In the genomic region with DNA sequence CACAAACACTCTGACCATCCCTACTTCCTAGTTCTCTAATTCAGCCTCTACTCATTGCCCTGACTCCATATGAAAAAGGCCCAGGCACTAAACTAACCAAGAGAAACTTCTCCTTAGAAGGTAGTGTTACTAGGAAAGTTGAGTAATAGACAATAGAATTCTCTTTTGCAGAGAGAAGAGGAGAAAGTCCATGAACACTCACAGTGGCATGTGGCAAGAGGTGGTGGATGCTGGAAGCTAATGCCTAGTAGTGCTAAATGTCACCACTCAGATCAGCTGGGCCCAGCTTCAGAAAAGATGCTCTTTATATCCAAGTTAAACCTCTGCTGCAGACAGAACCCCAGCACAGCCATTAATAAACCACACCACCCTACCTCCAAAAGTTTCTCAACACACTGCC, we compare ENCODE assay signal across 1 cellular context.
A peak's percentile ranks its signal among the peaks of the same experiment; 100 is the strongest.
TF ChIP-seq lines count a peak whose summit lies in the region.

No MANE protein-coding gene starts in this region.

TF ChIP-seq in HepG2, 621 proteins besides CTCF, POLR2A, EP300 and RAD21 (continued from another document and continues in another):
- TF ChIP-seq, protein P1, sequence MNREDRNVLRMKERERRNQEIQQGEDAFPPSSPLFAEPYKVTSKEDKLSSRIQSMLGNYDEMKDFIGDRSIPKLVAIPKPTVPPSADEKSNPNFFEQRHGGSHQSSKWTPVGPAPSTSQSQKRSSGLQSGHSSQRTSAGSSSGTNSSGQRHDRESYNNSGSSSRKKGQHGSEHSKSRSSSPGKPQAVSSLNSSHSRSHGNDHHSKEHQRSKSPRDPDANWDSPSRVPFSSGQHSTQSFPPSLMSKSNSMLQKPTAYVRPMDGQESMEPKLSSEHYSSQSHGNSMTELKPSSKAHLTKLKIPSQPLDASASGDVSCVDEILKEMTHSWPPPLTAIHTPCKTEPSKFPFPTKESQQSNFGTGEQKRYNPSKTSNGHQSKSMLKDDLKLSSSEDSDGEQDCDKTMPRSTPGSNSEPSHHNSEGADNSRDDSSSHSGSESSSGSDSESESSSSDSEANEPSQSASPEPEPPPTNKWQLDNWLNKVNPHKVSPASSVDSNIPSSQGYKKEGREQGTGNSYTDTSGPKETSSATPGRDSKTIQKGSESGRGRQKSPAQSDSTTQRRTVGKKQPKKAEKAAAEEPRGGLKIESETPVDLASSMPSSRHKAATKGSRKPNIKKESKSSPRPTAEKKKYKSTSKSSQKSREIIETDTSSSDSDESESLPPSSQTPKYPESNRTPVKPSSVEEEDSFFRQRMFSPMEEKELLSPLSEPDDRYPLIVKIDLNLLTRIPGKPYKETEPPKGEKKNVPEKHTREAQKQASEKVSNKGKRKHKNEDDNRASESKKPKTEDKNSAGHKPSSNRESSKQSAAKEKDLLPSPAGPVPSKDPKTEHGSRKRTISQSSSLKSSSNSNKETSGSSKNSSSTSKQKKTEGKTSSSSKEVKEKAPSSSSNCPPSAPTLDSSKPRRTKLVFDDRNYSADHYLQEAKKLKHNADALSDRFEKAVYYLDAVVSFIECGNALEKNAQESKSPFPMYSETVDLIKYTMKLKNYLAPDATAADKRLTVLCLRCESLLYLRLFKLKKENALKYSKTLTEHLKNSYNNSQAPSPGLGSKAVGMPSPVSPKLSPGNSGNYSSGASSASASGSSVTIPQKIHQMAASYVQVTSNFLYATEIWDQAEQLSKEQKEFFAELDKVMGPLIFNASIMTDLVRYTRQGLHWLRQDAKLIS (CRISPR knock-in tag; IDR thresholded peaks at IDR 0.05): no peak
- TF ChIP-seq ZSCAN25 (CRISPR knock-in tag; IDR thresholded peaks at IDR 0.05): no peak
- peak; percentile 47; the same call in 1 of the 2 replicates for TF ChIP-seq GATAD2A (CRISPR knock-in tag; IDR thresholded peaks at IDR 0.05)
- no peak for TF ChIP-seq GTF3A (CRISPR knock-in tag; conservative IDR thresholded peaks at IDR 0.05)
- TF ChIP-seq SIX4 (CRISPR knock-in tag; IDR thresholded peaks at IDR 0.05): no peak
- TF ChIP-seq, protein P2, sequence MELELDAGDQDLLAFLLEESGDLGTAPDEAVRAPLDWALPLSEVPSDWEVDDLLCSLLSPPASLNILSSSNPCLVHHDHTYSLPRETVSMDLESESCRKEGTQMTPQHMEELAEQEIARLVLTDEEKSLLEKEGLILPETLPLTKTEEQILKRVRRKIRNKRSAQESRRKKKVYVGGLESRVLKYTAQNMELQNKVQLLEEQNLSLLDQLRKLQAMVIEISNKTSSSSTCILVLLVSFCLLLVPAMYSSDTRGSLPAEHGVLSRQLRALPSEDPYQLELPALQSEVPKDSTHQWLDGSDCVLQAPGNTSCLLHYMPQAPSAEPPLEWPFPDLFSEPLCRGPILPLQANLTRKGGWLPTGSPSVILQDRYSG (CRISPR knock-in tag; IDR thresholded peaks at IDR 0.05): no peak
- TF ChIP-seq, protein P3, sequence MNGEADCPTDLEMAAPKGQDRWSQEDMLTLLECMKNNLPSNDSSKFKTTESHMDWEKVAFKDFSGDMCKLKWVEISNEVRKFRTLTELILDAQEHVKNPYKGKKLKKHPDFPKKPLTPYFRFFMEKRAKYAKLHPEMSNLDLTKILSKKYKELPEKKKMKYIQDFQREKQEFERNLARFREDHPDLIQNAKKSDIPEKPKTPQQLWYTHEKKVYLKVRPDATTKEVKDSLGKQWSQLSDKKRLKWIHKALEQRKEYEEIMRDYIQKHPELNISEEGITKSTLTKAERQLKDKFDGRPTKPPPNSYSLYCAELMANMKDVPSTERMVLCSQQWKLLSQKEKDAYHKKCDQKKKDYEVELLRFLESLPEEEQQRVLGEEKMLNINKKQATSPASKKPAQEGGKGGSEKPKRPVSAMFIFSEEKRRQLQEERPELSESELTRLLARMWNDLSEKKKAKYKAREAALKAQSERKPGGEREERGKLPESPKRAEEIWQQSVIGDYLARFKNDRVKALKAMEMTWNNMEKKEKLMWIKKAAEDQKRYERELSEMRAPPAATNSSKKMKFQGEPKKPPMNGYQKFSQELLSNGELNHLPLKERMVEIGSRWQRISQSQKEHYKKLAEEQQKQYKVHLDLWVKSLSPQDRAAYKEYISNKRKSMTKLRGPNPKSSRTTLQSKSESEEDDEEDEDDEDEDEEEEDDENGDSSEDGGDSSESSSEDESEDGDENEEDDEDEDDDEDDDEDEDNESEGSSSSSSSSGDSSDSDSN (CRISPR knock-in tag; IDR thresholded peaks at IDR 0.05): no peak
- no peak for TF ChIP-seq PHF21A (CRISPR knock-in tag; IDR thresholded peaks at IDR 0.05)
- TF ChIP-seq, protein P4, sequence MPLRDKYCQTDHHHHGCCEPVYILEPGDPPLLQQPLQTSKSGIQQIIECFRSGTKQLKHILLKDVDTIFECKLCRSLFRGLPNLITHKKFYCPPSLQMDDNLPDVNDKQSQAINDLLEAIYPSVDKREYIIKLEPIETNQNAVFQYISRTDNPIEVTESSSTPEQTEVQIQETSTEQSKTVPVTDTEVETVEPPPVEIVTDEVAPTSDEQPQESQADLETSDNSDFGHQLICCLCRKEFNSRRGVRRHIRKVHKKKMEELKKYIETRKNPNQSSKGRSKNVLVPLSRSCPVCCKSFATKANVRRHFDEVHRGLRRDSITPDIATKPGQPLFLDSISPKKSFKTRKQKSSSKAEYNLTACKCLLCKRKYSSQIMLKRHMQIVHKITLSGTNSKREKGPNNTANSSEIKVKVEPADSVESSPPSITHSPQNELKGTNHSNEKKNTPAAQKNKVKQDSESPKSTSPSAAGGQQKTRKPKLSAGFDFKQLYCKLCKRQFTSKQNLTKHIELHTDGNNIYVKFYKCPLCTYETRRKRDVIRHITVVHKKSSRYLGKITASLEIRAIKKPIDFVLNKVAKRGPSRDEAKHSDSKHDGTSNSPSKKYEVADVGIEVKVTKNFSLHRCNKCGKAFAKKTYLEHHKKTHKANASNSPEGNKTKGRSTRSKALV (CRISPR knock-in tag; IDR thresholded peaks at IDR 0.05): no peak
- no peak for TF ChIP-seq ZNF253 (CRISPR knock-in tag; IDR thresholded peaks at IDR 0.05; ENCODE audit: borderline replicate concordance)
- TF ChIP-seq, protein P5, sequence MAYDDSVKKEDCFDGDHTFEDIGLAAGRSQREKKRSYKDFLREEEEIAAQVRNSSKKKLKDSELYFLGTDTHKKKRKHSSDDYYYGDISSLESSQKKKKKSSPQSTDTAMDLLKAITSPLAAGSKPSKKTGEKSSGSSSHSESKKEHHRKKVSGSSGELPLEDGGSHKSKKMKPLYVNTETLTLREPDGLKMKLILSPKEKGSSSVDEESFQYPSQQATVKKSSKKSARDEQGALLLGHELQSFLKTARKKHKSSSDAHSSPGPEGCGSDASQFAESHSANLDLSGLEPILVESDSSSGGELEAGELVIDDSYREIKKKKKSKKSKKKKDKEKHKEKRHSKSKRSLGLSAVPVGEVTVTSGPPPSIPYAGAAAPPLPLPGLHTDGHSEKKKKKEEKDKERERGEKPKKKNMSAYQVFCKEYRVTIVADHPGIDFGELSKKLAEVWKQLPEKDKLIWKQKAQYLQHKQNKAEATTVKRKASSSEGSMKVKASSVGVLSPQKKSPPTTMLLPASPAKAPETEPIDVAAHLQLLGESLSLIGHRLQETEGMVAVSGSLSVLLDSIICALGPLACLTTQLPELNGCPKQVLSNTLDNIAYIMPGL (CRISPR knock-in tag; IDR thresholded peaks at IDR 0.05; ENCODE audit: borderline replicate concordance in 1 of 2, low read depth in 1 of 2): no peak
- TF ChIP-seq SSRP1 (CRISPR knock-in tag; IDR thresholded peaks at IDR 0.05): no peak
- TF ChIP-seq HNF4A (CRISPR knock-in tag; IDR thresholded peaks at IDR 0.05): peak; percentile 40; the same call in 1 of the 2 replicates
- 0 out of 2 replicates have a peak, but pooled peaks have one; percentile 48 for TF ChIP-seq SOX5 (CRISPR knock-in tag; IDR thresholded peaks at IDR 0.05; ENCODE audit: borderline replicate concordance)
- TF ChIP-seq, protein P6, sequence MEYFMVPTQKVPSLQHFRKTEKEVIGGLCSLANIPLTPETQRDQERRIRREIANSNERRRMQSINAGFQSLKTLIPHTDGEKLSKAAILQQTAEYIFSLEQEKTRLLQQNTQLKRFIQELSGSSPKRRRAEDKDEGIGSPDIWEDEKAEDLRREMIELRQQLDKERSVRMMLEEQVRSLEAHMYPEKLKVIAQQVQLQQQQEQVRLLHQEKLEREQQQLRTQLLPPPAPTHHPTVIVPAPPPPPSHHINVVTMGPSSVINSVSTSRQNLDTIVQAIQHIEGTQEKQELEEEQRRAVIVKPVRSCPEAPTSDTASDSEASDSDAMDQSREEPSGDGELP (IDR thresholded peaks at IDR 0.05; ENCODE audit: borderline replicate concordance, low read depth): peak; percentile 59
- TF ChIP-seq, protein P7, sequence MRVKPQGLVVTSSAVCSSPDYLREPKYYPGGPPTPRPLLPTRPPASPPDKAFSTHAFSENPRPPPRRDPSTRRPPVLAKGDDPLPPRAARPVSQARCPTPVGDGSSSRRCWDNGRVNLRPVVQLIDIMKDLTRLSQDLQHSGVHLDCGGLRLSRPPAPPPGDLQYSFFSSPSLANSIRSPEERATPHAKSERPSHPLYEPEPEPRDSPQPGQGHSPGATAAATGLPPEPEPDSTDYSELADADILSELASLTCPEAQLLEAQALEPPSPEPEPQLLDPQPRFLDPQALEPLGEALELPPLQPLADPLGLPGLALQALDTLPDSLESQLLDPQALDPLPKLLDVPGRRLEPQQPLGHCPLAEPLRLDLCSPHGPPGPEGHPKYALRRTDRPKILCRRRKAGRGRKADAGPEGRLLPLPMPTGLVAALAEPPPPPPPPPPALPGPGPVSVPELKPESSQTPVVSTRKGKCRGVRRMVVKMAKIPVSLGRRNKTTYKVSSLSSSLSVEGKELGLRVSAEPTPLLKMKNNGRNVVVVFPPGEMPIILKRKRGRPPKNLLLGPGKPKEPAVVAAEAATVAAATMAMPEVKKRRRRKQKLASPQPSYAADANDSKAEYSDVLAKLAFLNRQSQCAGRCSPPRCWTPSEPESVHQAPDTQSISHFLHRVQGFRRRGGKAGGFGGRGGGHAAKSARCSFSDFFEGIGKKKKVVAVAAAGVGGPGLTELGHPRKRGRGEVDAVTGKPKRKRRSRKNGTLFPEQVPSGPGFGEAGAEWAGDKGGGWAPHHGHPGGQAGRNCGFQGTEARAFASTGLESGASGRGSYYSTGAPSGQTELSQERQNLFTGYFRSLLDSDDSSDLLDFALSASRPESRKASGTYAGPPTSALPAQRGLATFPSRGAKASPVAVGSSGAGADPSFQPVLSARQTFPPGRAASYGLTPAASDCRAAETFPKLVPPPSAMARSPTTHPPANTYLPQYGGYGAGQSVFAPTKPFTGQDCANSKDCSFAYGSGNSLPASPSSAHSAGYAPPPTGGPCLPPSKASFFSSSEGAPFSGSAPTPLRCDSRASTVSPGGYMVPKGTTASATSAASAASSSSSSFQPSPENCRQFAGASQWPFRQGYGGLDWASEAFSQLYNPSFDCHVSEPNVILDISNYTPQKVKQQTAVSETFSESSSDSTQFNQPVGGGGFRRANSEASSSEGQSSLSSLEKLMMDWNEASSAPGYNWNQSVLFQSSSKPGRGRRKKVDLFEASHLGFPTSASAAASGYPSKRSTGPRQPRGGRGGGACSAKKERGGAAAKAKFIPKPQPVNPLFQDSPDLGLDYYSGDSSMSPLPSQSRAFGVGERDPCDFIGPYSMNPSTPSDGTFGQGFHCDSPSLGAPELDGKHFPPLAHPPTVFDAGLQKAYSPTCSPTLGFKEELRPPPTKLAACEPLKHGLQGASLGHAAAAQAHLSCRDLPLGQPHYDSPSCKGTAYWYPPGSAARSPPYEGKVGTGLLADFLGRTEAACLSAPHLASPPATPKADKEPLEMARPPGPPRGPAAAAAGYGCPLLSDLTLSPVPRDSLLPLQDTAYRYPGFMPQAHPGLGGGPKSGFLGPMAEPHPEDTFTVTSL (CRISPR knock-in tag; IDR thresholded peaks at IDR 0.05; ENCODE audit: borderline replicate concordance): no peak
- TF ChIP-seq TGIF2 (CRISPR knock-in tag; IDR thresholded peaks at IDR 0.05): peak; percentile 25; the same call in 1 of the 2 replicates
- TF ChIP-seq SMAD9 (CRISPR knock-in tag; IDR thresholded peaks at IDR 0.05): no peak
- no peak for TF ChIP-seq ZNF720 (CRISPR knock-in tag; IDR thresholded peaks at IDR 0.05)
- TF ChIP-seq, protein P8, sequence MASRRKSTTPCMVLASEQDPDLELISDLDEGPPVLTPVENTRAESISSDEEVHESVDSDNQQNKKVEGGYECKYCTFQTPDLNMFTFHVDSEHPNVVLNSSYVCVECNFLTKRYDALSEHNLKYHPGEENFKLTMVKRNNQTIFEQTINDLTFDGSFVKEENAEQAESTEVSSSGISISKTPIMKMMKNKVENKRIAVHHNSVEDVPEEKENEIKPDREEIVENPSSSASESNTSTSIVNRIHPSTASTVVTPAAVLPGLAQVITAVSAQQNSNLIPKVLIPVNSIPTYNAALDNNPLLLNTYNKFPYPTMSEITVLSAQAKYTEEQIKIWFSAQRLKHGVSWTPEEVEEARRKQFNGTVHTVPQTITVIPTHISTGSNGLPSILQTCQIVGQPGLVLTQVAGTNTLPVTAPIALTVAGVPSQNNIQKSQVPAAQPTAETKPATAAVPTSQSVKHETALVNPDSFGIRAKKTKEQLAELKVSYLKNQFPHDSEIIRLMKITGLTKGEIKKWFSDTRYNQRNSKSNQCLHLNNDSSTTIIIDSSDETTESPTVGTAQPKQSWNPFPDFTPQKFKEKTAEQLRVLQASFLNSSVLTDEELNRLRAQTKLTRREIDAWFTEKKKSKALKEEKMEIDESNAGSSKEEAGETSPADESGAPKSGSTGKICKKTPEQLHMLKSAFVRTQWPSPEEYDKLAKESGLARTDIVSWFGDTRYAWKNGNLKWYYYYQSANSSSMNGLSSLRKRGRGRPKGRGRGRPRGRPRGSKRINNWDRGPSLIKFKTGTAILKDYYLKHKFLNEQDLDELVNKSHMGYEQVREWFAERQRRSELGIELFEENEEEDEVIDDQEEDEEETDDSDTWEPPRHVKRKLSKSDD (CRISPR knock-in tag; IDR thresholded peaks at IDR 0.05; ENCODE audit: low read depth): no peak
- TF ChIP-seq ZNF232 (CRISPR knock-in tag; IDR thresholded peaks at IDR 0.05; ENCODE audit: borderline replicate concordance): no peak
- no peak for TF ChIP-seq FOXP1 (IDR thresholded peaks at IDR 0.05)
- peak; percentile 11; the same call in 1 of the 2 replicates for TF ChIP-seq FOXP1 (CRISPR knock-in tag; IDR thresholded peaks at IDR 0.05)
- TF ChIP-seq, protein P9, sequence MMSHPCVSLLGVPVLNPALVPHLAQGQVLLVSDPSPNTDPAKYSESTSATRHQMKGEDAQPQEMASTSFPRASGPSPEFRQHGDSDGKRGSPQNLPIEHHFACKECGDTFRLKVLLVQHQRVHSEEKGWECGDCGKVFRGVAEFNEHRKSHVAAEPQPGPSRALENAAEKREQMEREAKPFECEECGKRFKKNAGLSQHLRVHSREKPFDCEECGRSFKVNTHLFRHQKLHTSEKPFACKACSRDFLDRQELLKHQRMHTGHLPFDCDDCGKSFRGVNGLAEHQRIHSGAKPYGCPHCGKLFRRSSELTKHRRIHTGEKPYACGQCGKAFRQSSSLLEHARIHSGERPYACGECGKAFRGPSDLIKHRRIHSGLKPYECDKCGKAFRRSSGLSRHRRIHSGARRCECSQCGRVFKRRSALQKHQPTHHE (CRISPR knock-in tag; IDR thresholded peaks at IDR 0.05; ENCODE audit: borderline replicate concordance): no peak
- TF ChIP-seq, protein P10, sequence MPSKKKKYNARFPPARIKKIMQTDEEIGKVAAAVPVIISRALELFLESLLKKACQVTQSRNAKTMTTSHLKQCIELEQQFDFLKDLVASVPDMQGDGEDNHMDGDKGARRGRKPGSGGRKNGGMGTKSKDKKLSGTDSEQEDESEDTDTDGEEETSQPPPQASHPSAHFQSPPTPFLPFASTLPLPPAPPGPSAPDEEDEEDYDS (CRISPR knock-in tag; IDR thresholded peaks at IDR 0.05): no peak
- no peak for TF ChIP-seq EED (CRISPR knock-in tag; IDR thresholded peaks at IDR 0.05)
- TF ChIP-seq ZNF83 (CRISPR knock-in tag; IDR thresholded peaks at IDR 0.05; ENCODE audit: borderline replicate concordance): no peak
- TF ChIP-seq RFX5 (IDR thresholded peaks at IDR 0.05; ENCODE audit: low read depth, low read length): no peak
